7 cellular contexts compared by ENCODE assay signal in genomic region chr19:16327131-16327450, GRCh38. TPM values are rescaled to one million over a fixed set of nuclear protein-coding genes. Genes with fewer than 3 reads are reported as not detected.
A peak's percentile ranks its signal among the peaks of the same experiment; 100 is the strongest.
DNase-seq lines count a peak whose midpoint lies in the region; ATAC-seq and TF ChIP-seq lines count a peak whose summit lies in the region.

No MANE protein-coding gene starts in this region.

- ATAC-seq in gastroesophageal sphincter (no peak), HG02759 (IDR thresholded peaks at IDR 0.05; ENCODE audit: unreplicated experiment) (no peak)

- no peak for TF ChIP-seq EP300 in gastroesophageal sphincter (IDR thresholded peaks at IDR 0.05)

- no peak for TF ChIP-seq POLR2A in gastroesophageal sphincter (IDR thresholded peaks at IDR 0.05)

- DNase-seq in GM12865 (ENCODE audit: low read depth) = no peak
- DNase-seq in T-helper 2 cell treated with Interferon-gamma antibody and Interleukin-4, amounts not matched to agents 5 μg/mL and 100 μg/mL, for 36 hours (ENCODE audit: low spot score) = no peak
- DNase-seq in posterior cingulate gyrus = no peak
- no peak for DNase-seq in NCI-H1417 treated with DMSO at 0.1 percent for 48 hours (lab: John Stamatoyannopoulos, UW)

- WGBS in gastroesophageal sphincter (ENCODE audit: low coverage in 1 of 2), 2 donors = 39 to 58% methylated on average over 8 to 11 of the region's 16 CpGs

- H3K9me3 Mint-ChIP-seq in T-helper 2 cell treated with Interferon-gamma antibody and Interleukin-4, amounts not matched to agents 5 μg/mL and 100 μg/mL, for 36 hours = no peaks in the 10 kb centered on the region

- TF ChIP-seq CTCF in GM12865 (IDR thresholded peaks at IDR 0.05; ENCODE audit: insufficient read depth, low read depth, low read length, missing control alignments) = no peak
- no peak for TF ChIP-seq CTCF in gastroesophageal sphincter (IDR thresholded peaks at IDR 0.05)

- intact Hi-C loops in posterior cingulate gyrus (cut with DNase I) = loop anchor here (5.0 kb wide), 1 partner anchor 45 kb away; no protein-coding TSS in a partner anchor

- peak overlapping the region; percentile 93 for H3K27ac Mint-ChIP-seq in T-helper 2 cell treated with Interferon-gamma antibody and Interleukin-4, amounts not matched to agents 5 μg/mL and 100 μg/mL, for 36 hours

- peaks cover 0 to 22% of the 10 kb centered on the region in 2 donors for H3K36me3 ChIP-seq in gastroesophageal sphincter

- H3K4me1 ChIP-seq in gastroesophageal sphincter = peaks cover 0 to 66% (median 19%) of the 10 kb centered on the region in 3 donors

- peaks cover 53% of the 10 kb centered on the region for H3K36me3 Mint-ChIP-seq in T-helper 2 cell treated with Interferon-gamma antibody and Interleukin-4, amounts not matched to agents 5 μg/mL and 100 μg/mL, for 36 hours (ENCODE audit: low read depth)

- H3K4me3 ChIP-seq in GM12865 (ENCODE audit: low read depth, low read length) (peak overlapping the region; percentile 40), gastroesophageal sphincter (peak overlapping the region; percentile 72 to 78), skin epidermis (peak overlapping the region; percentile 34 to 70 (median 69))

- peaks cover 54% of the 10 kb centered on the region for H3K4me1 Mint-ChIP-seq in T-helper 2 cell treated with Interferon-gamma antibody and Interleukin-4, amounts not matched to agents 5 μg/mL and 100 μg/mL, for 36 hours (ENCODE audit: low read depth)

- peaks cover 37% of the 10 kb centered on the region for H3K27me3 Mint-ChIP-seq in T-helper 2 cell treated with Interferon-gamma antibody and Interleukin-4, amounts not matched to agents 5 μg/mL and 100 μg/mL, for 36 hours (ENCODE audit: low read depth)

- no peaks in the 10 kb centered on the region for H3K27me3 ChIP-seq in gastroesophageal sphincter

- H3K9me3 ChIP-seq in gastroesophageal sphincter = no peaks in the 10 kb centered on the region

- peak overlapping the region; percentile 96 for H3K4me3 Mint-ChIP-seq in T-helper 2 cell treated with Interferon-gamma antibody and Interleukin-4, amounts not matched to agents 5 μg/mL and 100 μg/mL, for 36 hours

- H3K27ac ChIP-seq in gastroesophageal sphincter = peak overlapping the region; percentile 94 to 98 (median 94)
- peak overlapping the region in 18 of 21 experiments; percentile 25 to 97 (median 87) for H3K27ac ChIP-seq in skin epidermis

RNA-seq across cellular contexts. Expression of gene KLF2, which starts 2.5 kb away (rescaled TPM):
- 10 to 100 TPM; 29.4 to 40.0 (median 34.9) TPM for total RNA-seq in gastroesophageal sphincter
